8 cellular contexts compared by ENCODE assay signal in genomic region chr17:9522074-9522473, GRCh38. TPM values are rescaled to one million over a fixed set of nuclear protein-coding genes. Genes with fewer than 3 reads are reported as not detected.
A peak's percentile ranks its signal among the peaks of the same experiment; 100 is the strongest.
DNase-seq lines count a peak whose midpoint lies in the region; ATAC-seq, FAIRE-seq and TF ChIP-seq lines count a peak whose summit lies in the region.

No MANE protein-coding gene starts in this region.

- FAIRE-seq in islet of Langerhans (lab: Jason Lieb, UNC) = peak; percentile 73

- H3K9me3 ChIP-seq in uterus = no peaks in the 10 kb centered on the region

- no peaks in the 10 kb centered on the region for H3K27me3 ChIP-seq in uterus

- no peaks in the 10 kb centered on the region for H3K36me3 ChIP-seq in uterus

- TF ChIP-seq POLR2A in uterus (IDR thresholded peaks at IDR 0.05) = no peak

- no peak overlapping the region for H3K4me3 ChIP-seq in astrocyte of the spinal cord (ENCODE audit: low read depth, low read length)
- H3K4me3 ChIP-seq in uterus = no peak overlapping the region

- in situ Hi-C loops in astrocyte of the spinal cord (cut with HindIII; ENCODE audit: low sequenced_read_pairs) = no loop called here

- H3K27ac ChIP-seq in uterus = no peak overlapping the region

- no peaks in the 10 kb centered on the region for H3K4me1 ChIP-seq in uterus

- peak; percentile 7 for DNase-seq in activated CD4-positive, alpha-beta T cell treated with anti-CD3 and anti-CD28 coated beads for 48 hours
- DNase-seq in activated CD4-positive, alpha-beta T cell treated with anti-CD3 and anti-CD28 coated beads, Interleukin-2, amount 50 U/mL, for 4 hours = no peak
- DNase-seq in NCI-H1105 (lab: John Stamatoyannopoulos, UW) (peak; percentile 50), astrocyte of the spinal cord (ENCODE audit: low read depth, low spot score) (peak; percentile 62), uterus (peak in 1 of 2 donors; percentile 16)

- ATAC-seq in GM21529 (IDR thresholded peaks at IDR 0.05; ENCODE audit: unreplicated experiment) = no peak
- ATAC-seq in GM18867 (IDR thresholded peaks at IDR 0.05; ENCODE audit: unreplicated experiment) = no peak

- TF ChIP-seq CTCF in astrocyte of the spinal cord (IDR thresholded peaks at IDR 0.05; ENCODE audit: low read depth, low read length) = peak; percentile 62
- peak; percentile 37 to 76 (median 54) for TF ChIP-seq CTCF in uterus (IDR thresholded peaks at IDR 0.05)

- intact Hi-C loops in uterus (cut with DNase I; ENCODE audit: low total_unique reads) = no loop called here

RNA-seq across cellular contexts. Expression of gene STX8, which starts 53.5 kb away (rescaled TPM):
- 10 to 100 TPM; 22.0 to 67.3 (median 46.5) TPM for total RNA-seq in uterus

RNA-seq across cellular contexts. Expression of gene CFAP52, which starts 54.4 kb away (rescaled TPM):
- total RNA-seq in uterus = 1 to 10 TPM in 2 of 4 donors, not detected in 2; 1.0 to 9.4 TPM

Comparison
In these comparisons a context has a peak if more than half of its experiments do, and no peak if none do; other contexts are left out.
1. DNase-seq: peak in activated CD4-positive, alpha-beta T cell treated with anti-CD3 and anti-CD28 coated beads for 48 hours (single experiment), NCI-H1105 (single experiment) and astrocyte of the spinal cord (single experiment); none in activated CD4-positive, alpha-beta T cell treated with anti-CD3 and anti-CD28 coated beads, Interleukin-2, amount 50 U/mL, for 4 hours (0 of 2).